8 cellular contexts compared by ENCODE assay signal in the genomic region with DNA sequence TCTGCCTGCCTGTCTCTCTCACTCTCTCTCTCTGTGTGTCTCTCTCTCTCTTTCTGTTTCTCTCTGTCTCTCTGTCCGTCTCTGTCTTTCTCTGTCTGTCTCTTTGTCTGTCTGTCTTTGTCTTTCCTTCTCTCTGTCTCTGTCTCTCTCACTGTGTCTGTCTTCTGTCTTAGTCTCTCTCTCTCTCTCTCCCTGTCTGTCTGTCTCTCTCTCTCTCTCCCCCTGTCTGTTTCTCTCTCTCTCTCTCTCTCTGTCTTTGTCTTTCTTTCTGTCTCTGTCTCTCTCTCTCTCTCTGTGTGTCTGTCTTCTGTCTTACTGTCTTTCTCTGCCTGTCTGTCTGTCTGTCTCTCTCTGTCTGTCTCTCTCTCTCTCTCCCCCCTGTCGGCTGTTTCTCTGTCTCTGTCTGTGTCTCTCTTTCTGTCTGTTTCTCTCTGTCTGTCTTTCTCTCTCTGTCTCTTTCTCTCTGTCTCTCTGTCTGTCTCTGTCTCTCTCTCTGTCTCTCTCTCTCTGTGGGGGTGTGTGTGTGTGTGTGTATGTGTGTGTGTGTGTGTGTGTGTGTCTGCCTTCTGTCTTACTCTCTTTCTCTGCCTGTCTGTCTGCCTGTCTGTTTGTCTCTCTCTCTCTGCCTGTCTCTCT.
DNase-seq lines count a peak whose midpoint lies in the region; ATAC-seq, FAIRE-seq and TF ChIP-seq lines count a peak whose summit lies in the region.
"Not testable (repeated sequence)": the region's sequence is repeated elsewhere in the genome, so short reads cannot be mapped to it uniquely, and the experiment has no call there.

No MANE protein-coding gene starts in this region.

- H3K27ac ChIP-seq in K562 (ENCODE audit: extremely low read depth, low read depth, low read length); HepG2 (ENCODE audit: extremely low read length, insufficient read depth, low read length): not testable (repeated sequence)

- not testable (repeated sequence) for H3K4me1 Mint-ChIP-seq in WTC11; stimulated activated memory B cell treated with anti-CD40 and anti-IgM and Interleukin-4, amounts not matched to agents 10 μg/mL and 1 μg/mL and 100 μg/mL, for 72 hours

- H3K4me3 ChIP-seq in K562; HepG2 (replicated peaks in 1 of 3; ENCODE audit: insufficient read depth in 1 of 3, low read depth in 2 of 3, low read length in 3 of 3): not testable (repeated sequence)

- FAIRE-seq in K562 (lab: Jason Lieb, UNC); HepG2 (lab: Jason Lieb, UNC): not testable (repeated sequence)

- intact Hi-C loops in K562 (cut with micrococcal nuclease); HepG2 (cut with micrococcal nuclease; ENCODE audit: unreplicated experiment): not testable (repeated sequence)

- peak in 1 of 2 experiments; percentile 20; a peak in 1 of 4 replicates for TF ChIP-seq RAD21 in K562 (CRISPR knock-in tag; conservative IDR thresholded peaks at IDR 0.05 in 1 of 2, IDR thresholded peaks at IDR 0.05 in 1 of 2)
- not testable (repeated sequence) for TF ChIP-seq RAD21 in HepG2 (CRISPR knock-in tag; IDR thresholded peaks at IDR 0.05)

- H3K36me3 ChIP-seq in K562 (ENCODE audit: control insufficient read depth, insufficient read depth, low read length); HepG2 (replicated peaks in 1 of 2; ENCODE audit: control insufficient read depth in 1 of 2, insufficient read depth in 2 of 2, low read length in 2 of 2): not testable (repeated sequence)

- not testable (repeated sequence) for H3K9me1 ChIP-seq in K562 (ENCODE audit: control insufficient read depth, insufficient read depth, low read length)

- H3K9ac ChIP-seq in K562 (ENCODE audit: insufficient read depth in 1 of 2, low read depth in 2 of 2, low read length in 2 of 2); HepG2 (ENCODE audit: insufficient read depth, low read depth, low read length): not testable (repeated sequence)

- not testable (repeated sequence) for TF ChIP-seq EP300 in K562 (IDR thresholded peaks at IDR 0.05; ENCODE audit: low read length); HepG2 (IDR thresholded peaks at IDR 0.05; ENCODE audit: low read depth in 2 of 2, low read length in 2 of 2); HepG2 (CRISPR knock-in tag; IDR thresholded peaks at IDR 0.05; ENCODE audit: borderline replicate concordance)

- peak overlapping the region; percentile 4 for H3K4me3 Mint-ChIP-seq in WTC11
- H3K4me3 Mint-ChIP-seq in stimulated activated memory B cell treated with anti-CD40 and anti-IgM and Interleukin-4, amounts not matched to agents 10 μg/mL and 1 μg/mL and 100 μg/mL, for 72 hours = not testable (repeated sequence)

- DNase-seq in WTC11 (ENCODE audit: low spot score); K562 (ENCODE audit: extremely low read depth in 1 of 4, low spot score in 3 of 4); HepG2 (ENCODE audit: low spot score): not testable (repeated sequence)

- not testable (repeated sequence) for H3K27me3 Mint-ChIP-seq in WTC11 (ENCODE audit: low read depth)
- H3K27me3 Mint-ChIP-seq in stimulated activated memory B cell treated with anti-CD40 and anti-IgM and Interleukin-4, amounts not matched to agents 10 μg/mL and 1 μg/mL and 100 μg/mL, for 72 hours = peaks cover 12% of the 10 kb centered on the region

- not testable (repeated sequence) for H3K27me3 ChIP-seq in K562 (ENCODE audit: control insufficient read depth in 2 of 2, insufficient read depth in 2 of 2, low read length in 2 of 2); HepG2 (ENCODE audit: control insufficient read depth in 1 of 2, insufficient read depth in 2 of 2, low read length in 2 of 2)

- H4K20me1 ChIP-seq in K562 (replicated peaks; ENCODE audit: control insufficient read depth, insufficient read depth, low read length); HepG2 (ENCODE audit: insufficient read depth, low read length): not testable (repeated sequence)

- no CpG with 5 or more reads among the region's 2 CpGs for WGBS in K562 (ENCODE audit: insufficient coverage, low coverage, missing lambda C conversion rate)
- no CpG with 5 or more reads among the region's 2 CpGs for WGBS in HepG2 (ENCODE audit: low lambda C conversion rate)

- peak overlapping the region; percentile 95 for H3K27ac Mint-ChIP-seq in WTC11
- H3K27ac Mint-ChIP-seq in stimulated activated memory B cell treated with anti-CD40 and anti-IgM and Interleukin-4, amounts not matched to agents 10 μg/mL and 1 μg/mL and 100 μg/mL, for 72 hours = not testable (repeated sequence)

- H3K9me3 ChIP-seq in K562 (replicated peaks; ENCODE audit: control insufficient read depth, insufficient read depth, low read depth, low read length); HepG2 (ENCODE audit: low read length): not testable (repeated sequence)

- POLR2A ChIA-PET in WTC11 (lab: Charles Lee); K562 (lab: Yijun Ruan, JAX); HepG2 (lab: Yijun Ruan, JAX): not testable (repeated sequence)

- H3K36me3 Mint-ChIP-seq in WTC11; stimulated activated memory B cell treated with anti-CD40 and anti-IgM and Interleukin-4, amounts not matched to agents 10 μg/mL and 1 μg/mL and 100 μg/mL, for 72 hours: not testable (repeated sequence)

- not testable (repeated sequence) for H2AFZ ChIP-seq in K562 (ENCODE audit: low read depth, low read length); HepG2 (ENCODE audit: low read length)

- H3K4me1 ChIP-seq in K562 (replicated peaks in 1 of 2; ENCODE audit: control insufficient read depth in 2 of 2, insufficient read depth in 2 of 2, low read length in 2 of 2); HepG2 (ENCODE audit: insufficient read depth, low read length): not testable (repeated sequence)

- CTCF ChIA-PET in WTC11 (lab: Charles Lee); K562 (lab: Yijun Ruan, JAX; ENCODE audit: low intra/inter-chr PET ratio); HepG2 (lab: Yijun Ruan, JAX; ENCODE audit: low intra/inter-chr PET ratio, low total read pairs): not testable (repeated sequence)

- H3K79me2 ChIP-seq in K562 (ENCODE audit: control insufficient read depth, insufficient read depth, low read length); HepG2 (ENCODE audit: insufficient read depth, low read length): not testable (repeated sequence)

- ATAC-seq in GM18502 (IDR thresholded peaks at IDR 0.05; ENCODE audit: poor library complexity, unreplicated experiment) = peak; percentile 84
- peak; percentile 31 for ATAC-seq in GM19468 (IDR thresholded peaks at IDR 0.05; ENCODE audit: extremely low read depth, unreplicated experiment)
- ATAC-seq in HG02678 (IDR thresholded peaks at IDR 0.05; ENCODE audit: unreplicated experiment) = peak; percentile 72
- ATAC-seq in HG03280 (IDR thresholded peaks at IDR 0.05; ENCODE audit: unreplicated experiment) = peak; percentile 78
- ATAC-seq in WTC11 = peak; percentile 83
- ATAC-seq in K562 = peak; percentile 94
- peak; percentile 92 for ATAC-seq in HepG2
- peak; percentile 94 for ATAC-seq in stimulated activated memory B cell treated with anti-CD40 and anti-IgM and Interleukin-4, amounts not matched to agents 10 μg/mL and 1 μg/mL and 100 μg/mL, for 72 hours

- not testable (repeated sequence) for TF ChIP-seq POLR2A in K562 (conservative IDR thresholded peaks at IDR 0.05); HepG2 (IDR thresholded peaks at IDR 0.05; ENCODE audit: insufficient read depth in 1 of 2, low read depth in 2 of 2, low read length in 2 of 2)

- BruUV-seq in K562 (replicated peaks; lab: Mats Ljungman, UMichigan); HepG2 (replicated peaks; lab: Mats Ljungman, UMichigan): not testable (repeated sequence)

- 0 out of 2 replicates have a peak, but pooled peaks have one; percentile 38 for TF ChIP-seq CTCF in WTC11 (IDR thresholded peaks at IDR 0.05)
- not testable (repeated sequence) for TF ChIP-seq CTCF in K562 (IDR thresholded peaks at IDR 0.05 in 2 of 3, conservative IDR thresholded peaks at IDR 0.05 in 1 of 3; ENCODE audit: insufficient read depth in 2 of 3, low read depth in 1 of 3, low read length in 3 of 3); HepG2 (CRISPR knock-in tag; IDR thresholded peaks at IDR 0.05)

- in situ Hi-C loops in K562 (cut with MboI) = loop anchor here (5.0 kb wide), 1 partner anchor 42 kb away; no protein-coding TSS in a partner anchor
- in situ Hi-C loops in HepG2 (cut with HindIII; ENCODE audit: extremely low pct_ligation_motif_present, low pct_unique_long_range_greater_than_20kb) = not testable (repeated sequence)

- H3K4me2 ChIP-seq in K562 (ENCODE audit: insufficient read depth, low read length); HepG2 (ENCODE audit: low read depth, low read length): not testable (repeated sequence)

- H3K9me3 Mint-ChIP-seq in WTC11; stimulated activated memory B cell treated with anti-CD40 and anti-IgM and Interleukin-4, amounts not matched to agents 10 μg/mL and 1 μg/mL and 100 μg/mL, for 72 hours: not testable (repeated sequence)

TF ChIP-seq in HepG2, 621 proteins besides CTCF, POLR2A, EP300 and RAD21 (continues in another document):
- TF ChIP-seq ARNT (IDR thresholded peaks at IDR 0.05) (peak; percentile 100), ATM (IDR thresholded peaks at IDR 0.05; ENCODE audit: borderline replicate concordance) (peak; percentile 100)
- TF ChIP-seq, protein P1, sequence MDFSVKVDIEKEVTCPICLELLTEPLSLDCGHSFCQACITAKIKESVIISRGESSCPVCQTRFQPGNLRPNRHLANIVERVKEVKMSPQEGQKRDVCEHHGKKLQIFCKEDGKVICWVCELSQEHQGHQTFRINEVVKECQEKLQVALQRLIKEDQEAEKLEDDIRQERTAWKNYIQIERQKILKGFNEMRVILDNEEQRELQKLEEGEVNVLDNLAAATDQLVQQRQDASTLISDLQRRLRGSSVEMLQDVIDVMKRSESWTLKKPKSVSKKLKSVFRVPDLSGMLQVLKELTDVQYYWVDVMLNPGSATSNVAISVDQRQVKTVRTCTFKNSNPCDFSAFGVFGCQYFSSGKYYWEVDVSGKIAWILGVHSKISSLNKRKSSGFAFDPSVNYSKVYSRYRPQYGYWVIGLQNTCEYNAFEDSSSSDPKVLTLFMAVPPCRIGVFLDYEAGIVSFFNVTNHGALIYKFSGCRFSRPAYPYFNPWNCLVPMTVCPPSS (IDR thresholded peaks at IDR 0.05) = peak; percentile 100

Comparison
In these comparisons a context has a peak if more than half of its experiments do, and no peak if none do; other contexts are left out.
1. ATAC-seq: peak in every context shown above with its lines; median percentile 94 in K562; 94 in stimulated activated memory B cell treated with anti-CD40 and anti-IgM and Interleukin-4, amounts not matched to agents 10 μg/mL and 1 μg/mL and 100 μg/mL, for 72 hours; 92 in HepG2; 84 in GM18502; 83 in WTC11; 78 in HG03280; 72 in HG02678; 31 in GM19468.